Comparison of ENCODE assay signal across 9 cellular contexts in the genomic region with DNA sequence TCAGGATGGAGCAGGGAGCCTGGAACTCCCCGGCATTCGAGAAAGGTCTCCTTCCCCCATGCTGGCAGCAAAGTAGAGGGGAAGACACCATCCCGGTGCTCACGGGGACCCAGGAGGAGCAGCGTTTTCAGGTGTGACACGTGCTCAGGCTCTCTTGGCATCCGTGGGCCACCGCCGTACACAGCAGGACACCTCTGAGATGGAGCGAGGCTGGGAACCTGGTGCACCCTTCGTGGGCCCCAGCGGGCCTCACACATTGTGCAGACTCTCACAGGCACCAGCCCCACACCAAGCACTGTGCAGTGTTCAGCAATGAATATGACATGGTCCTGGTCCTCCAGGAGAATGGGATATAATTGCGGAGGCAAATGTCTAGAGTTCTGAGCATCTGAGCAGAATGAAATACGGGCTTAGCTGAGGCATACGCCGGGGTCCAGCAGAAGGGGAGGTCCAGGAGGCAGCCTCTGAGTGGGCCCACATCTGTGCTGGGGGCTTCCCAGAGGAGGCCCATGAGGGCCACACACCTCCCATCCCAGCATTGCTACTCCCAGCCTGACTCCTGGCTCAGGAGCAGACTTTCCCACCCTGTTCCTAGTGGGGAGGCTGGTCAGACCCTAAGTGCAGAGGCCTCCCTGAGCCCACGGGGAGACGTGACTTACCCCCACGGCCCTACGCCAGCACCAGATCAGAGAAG.
DNase-seq lines count a peak whose midpoint lies in the region; ATAC-seq and TF ChIP-seq lines count a peak whose summit lies in the region.
"Had no signal": no experiment of that assay in that cellular context is flagged by ENCODE, and none has a peak within 500 bp of the region (broad histone marks: within the 10 kb centered on the region; RNA-seq: fewer than 3 reads in every experiment).

No MANE protein-coding gene starts in this region.

- TF ChIP-seq EP300 in ovary (IDR thresholded peaks at IDR 0.05): no peak

- H3K27me3 Mint-ChIP-seq in IgD-negative memory B cell (no peaks in the 10 kb centered on the region), neural crest cell (ENCODE audit: low read depth) (no peaks in the 10 kb centered on the region)

- peaks cover 8% of the 10 kb centered on the region for H3K27me3 ChIP-seq in BLaER1
- no peaks in the 10 kb centered on the region for H3K27me3 ChIP-seq in ovary

- no peak for ATAC-seq in HG02623 (IDR thresholded peaks at IDR 0.05; ENCODE audit: unreplicated experiment)

- no peaks in the 10 kb centered on the region for H3K36me3 ChIP-seq in BLaER1
- no peaks in the 10 kb centered on the region for H3K36me3 ChIP-seq in ovary

- H4K20me1 ChIP-seq in BLaER1: peaks cover 89% of the 10 kb centered on the region

- H3K9ac ChIP-seq in BLaER1: no peak overlapping the region

- no peak overlapping the region for H3K4me3 ChIP-seq in BLaER1
- H3K4me3 ChIP-seq in coronary artery: peak overlapping the region; percentile 96
- no peak overlapping the region for H3K4me3 ChIP-seq in ovary

- H3K4me1 Mint-ChIP-seq in IgD-negative memory B cell: peaks cover 0 to 21% (median 11%) of the 10 kb centered on the region in 3 donors
- H3K4me1 Mint-ChIP-seq in neural crest cell: peaks cover 36% of the 10 kb centered on the region

- WGBS in ovary, 3 donors: 88 to 92% (median 90%) methylated on average over 20 of the region's 20 CpGs

- H3K4me1 ChIP-seq in BLaER1 (peaks cover 48% of the 10 kb centered on the region), ovary (ENCODE audit: insufficient read depth) (peaks cover 15% of the 10 kb centered on the region)

- TF ChIP-seq CTCF in coronary artery (IDR thresholded peaks at IDR 0.05) (no peak), neural crest cell (conservative IDR thresholded peaks at IDR 0.05) (no peak), ovary (IDR thresholded peaks at IDR 0.05) (no peak)

- H3K4me2 ChIP-seq in BLaER1: peak overlapping the region; percentile 97; the same call in 1 of the 2 replicates

- H3K9me3 ChIP-seq in BLaER1: no peaks in the 10 kb centered on the region
- H3K9me3 ChIP-seq in ovary: no peaks in the 10 kb centered on the region

- peak overlapping the region in 3 of 4 donors; percentile 57 to 69 (median 68) for H3K4me3 Mint-ChIP-seq in IgD-negative memory B cell
- H3K4me3 Mint-ChIP-seq in neural crest cell: peak overlapping the region; percentile 76

- intact Hi-C loops in ovary (cut with DNase I): no loop called here

- H3K36me3 Mint-ChIP-seq in IgD-negative memory B cell (peaks cover 2% of the 10 kb centered on the region), neural crest cell (ENCODE audit: low read depth) (no peaks in the 10 kb centered on the region)

- TF ChIP-seq POLR2A in ovary (IDR thresholded peaks at IDR 0.05): no peak

- H3K27ac ChIP-seq in BLaER1: no peak overlapping the region
- peak overlapping the region; percentile 91 to 99 for H3K27ac ChIP-seq in coronary artery
- no peak overlapping the region for H3K27ac ChIP-seq in ovary

- H3K9me3 Mint-ChIP-seq in IgD-negative memory B cell: no peaks in the 10 kb centered on the region
- no peaks in the 10 kb centered on the region for H3K9me3 Mint-ChIP-seq in neural crest cell

- H3K27ac Mint-ChIP-seq in IgD-negative memory B cell: peak overlapping the region in 2 of 3 donors; percentile 10 to 73
- H3K27ac Mint-ChIP-seq in neural crest cell (ENCODE audit: unreplicated experiment): no peak overlapping the region

- DNase-seq in coronary artery (ENCODE audit: low spot score) (no peak), neural crest cell (ENCODE audit: low read depth, low spot score) (no peak), putamen (ENCODE audit: low spot score) (no peak), GOT3 (lab: John Stamatoyannopoulos, UW) (no peak), ovary (no peak)
- DNase-seq: T-helper 9 cell had no signal

Comparison
In these comparisons a context has a peak if more than half of its experiments do, and no peak if none do; other contexts are left out.
1. H3K27ac ChIP-seq: peak in coronary artery (2 of 2); none in BLaER1 (single experiment) and ovary (0 of 2).